In the genomic region with DNA sequence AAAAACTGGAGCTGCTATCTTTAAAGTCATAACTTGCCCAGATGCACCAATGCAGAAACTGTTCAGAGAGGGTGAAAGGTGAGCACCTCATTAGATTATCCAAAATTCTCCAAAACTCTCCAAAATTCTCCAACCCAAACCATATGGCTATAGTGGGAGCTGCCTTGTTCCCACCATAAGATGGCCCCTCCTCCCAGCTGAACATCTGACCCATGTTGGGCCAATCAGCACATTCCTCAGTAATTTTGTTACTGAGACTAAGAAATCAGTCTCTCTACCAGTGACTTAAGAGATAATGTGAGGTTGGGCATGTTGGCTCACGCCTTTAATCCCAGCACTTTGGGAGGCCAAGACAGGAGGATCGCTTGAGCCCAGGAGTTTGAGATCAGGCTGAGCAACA, we compare ENCODE assay signal across 21 cellular contexts. TPM values are rescaled to one million over a fixed set of nuclear protein-coding genes. Genes with fewer than 3 reads are reported as not detected.
DNase-seq lines count a peak whose midpoint lies in the region; ATAC-seq, FAIRE-seq and TF ChIP-seq lines count a peak whose summit lies in the region.
"Had no signal": no experiment of that assay in that cellular context is flagged by ENCODE, and none has a peak within 500 bp of the region (broad histone marks: within the 10 kb centered on the region; RNA-seq: fewer than 3 reads in every experiment).

No MANE protein-coding gene starts in this region.

- no peak overlapping the region for H3K4me3 Mint-ChIP-seq in nephron progenitor cell
- H3K4me3 Mint-ChIP-seq: CD4-positive, alpha-beta memory T cell had no signal

- H2AK9ac ChIP-seq in IMR-90 (replicated peaks; ENCODE audit: low read depth, low read length, poor library complexity), result no peak overlapping the region

- no peak for TF ChIP-seq RAD21 in IMR-90 (IDR thresholded peaks at IDR 0.05; ENCODE audit: low read length)
- no peak for TF ChIP-seq RAD21 in H1 (IDR thresholded peaks at IDR 0.05 in 1 of 2, conservative IDR thresholded peaks at IDR 0.05 in 1 of 2; ENCODE audit: low read depth in 2 of 2, low read length in 2 of 2)

- H4K8ac ChIP-seq in IMR-90 (ENCODE audit: low read depth in 2 of 2, low read length in 2 of 2) (no peak overlapping the region), H1 (ENCODE audit: extremely low read depth, insufficient read depth, low read length) (no peak overlapping the region)

- H3K23ac ChIP-seq in IMR-90 (ENCODE audit: low read depth, low read length), result no peak overlapping the region
- no peak overlapping the region for H3K23ac ChIP-seq in H1 (ENCODE audit: insufficient read length)

- no peak overlapping the region for H2BK20ac ChIP-seq in IMR-90 (ENCODE audit: low read depth, low read length)
- no peak overlapping the region for H2BK20ac ChIP-seq in H1 (ENCODE audit: low read length)

- no TSS peak for BruUV-seq in IMR-90 (replicated peaks; lab: Mats Ljungman, UMichigan)

- H4K5ac ChIP-seq in IMR-90 (ENCODE audit: low read depth, low read length) (no peak overlapping the region), H1 (ENCODE audit: insufficient read length, low read depth, low read length) (no peak overlapping the region)

- no peaks in the 10 kb centered on the region for H3K27me3 ChIP-seq in IMR-90 (ENCODE audit: control insufficient read depth, insufficient read depth, low read length)
- no peaks in the 10 kb centered on the region for H3K27me3 ChIP-seq in H1 (replicated peaks in 1 of 4; ENCODE audit: control insufficient read depth in 3 of 4, extremely low read depth in 1 of 4, insufficient read depth in 3 of 4, low read length in 3 of 4)
- peaks cover 14% of the 10 kb centered on the region for H3K27me3 ChIP-seq in foreskin keratinocyte

- H3K4me3 ChIP-seq in IMR-90 (ENCODE audit: insufficient read depth, low read depth, low read length) (no peak overlapping the region), H1 (ENCODE audit: extremely low read depth in 1 of 4, insufficient read depth in 2 of 4, low read depth in 3 of 4, low read length in 4 of 4) (no peak overlapping the region)
- H3K4me3 ChIP-seq: GM23248, HAP-1 had no signal

- no peak for TF ChIP-seq EP300 in H1 (IDR thresholded peaks at IDR 0.05; ENCODE audit: borderline replicate concordance in 1 of 2, low read depth in 2 of 2, low read length in 2 of 2)

- H2AK5ac ChIP-seq in IMR-90 (ENCODE audit: low read depth, low read length) (no peak overlapping the region), H1 (ENCODE audit: low read depth, low read length) (no peak overlapping the region)

- TF ChIP-seq CTCF in IMR-90 (conservative IDR thresholded peaks at IDR 0.05; ENCODE audit: low read depth, low read length), result no peak
- TF ChIP-seq CTCF in H1 (IDR thresholded peaks at IDR 0.05; ENCODE audit: control extremely low read depth in 1 of 3, insufficient read depth in 1 of 3, low read depth in 1 of 3, low read length in 3 of 3), result no peak
- TF ChIP-seq CTCF in nephron progenitor cell (IDR thresholded peaks at IDR 0.05), result no peak
- TF ChIP-seq CTCF in foreskin keratinocyte (conservative IDR thresholded peaks at IDR 0.05), result no peak

- WGBS in IMR-90 (ENCODE audit: extremely low coverage in 2 of 2, insufficient read length in 1 of 2), 2 experiments, result no CpG with 5 or more reads among the region's 2 CpGs
- WGBS in H1 (ENCODE audit: extremely low coverage in 1 of 2, insufficient coverage in 1 of 2, insufficient read length in 1 of 2, insufficient replicate concordance in 2 of 2, low coverage in 1 of 2, low lambda C conversion rate in 2 of 2, missing lambda C conversion rate in 1 of 2), 2 experiments, result 90% methylated on average over 2 of the region's 2 CpGs; no CpG with 5 or more reads in 1 of the 2 experiments

- no peaks in the 10 kb centered on the region for H3K27me3 Mint-ChIP-seq in nephron progenitor cell (ENCODE audit: low read depth, poor library complexity)

- H2BK5ac ChIP-seq in IMR-90 (ENCODE audit: low read depth, low read length, poor library complexity, severe bottlenecking) (no peak overlapping the region), H1 (ENCODE audit: low read depth, low read length) (no peak overlapping the region)

- no peak overlapping the region for H4K91ac ChIP-seq in IMR-90 (ENCODE audit: insufficient read depth, low read depth, low read length)
- H4K91ac ChIP-seq in H1 (replicated peaks; ENCODE audit: insufficient read length, low read length), result no peak overlapping the region

- no peak overlapping the region for H2AFZ ChIP-seq in IMR-90 (replicated peaks; ENCODE audit: low read length, poor library complexity)
- no peak overlapping the region for H2AFZ ChIP-seq in H1 (ENCODE audit: low read length)
- H2AFZ ChIP-seq: GM23248 had no signal

- H3K9ac ChIP-seq in IMR-90 (ENCODE audit: low read depth, low read length) (no peak overlapping the region), H1 (replicated peaks in 1 of 4; ENCODE audit: extremely low read depth in 1 of 4, low read depth in 3 of 4, low read length in 3 of 4) (no peak overlapping the region)
- H3K9ac ChIP-seq: GM23248 had no signal

- peaks cover 14% of the 10 kb centered on the region for H3K4me1 Mint-ChIP-seq in nephron progenitor cell
- H3K4me1 Mint-ChIP-seq: CD4-positive, alpha-beta memory T cell had no signal

- no peak overlapping the region for H3K56ac ChIP-seq in IMR-90 (ENCODE audit: extremely low read depth, insufficient read depth, low read length)
- no peak overlapping the region for H3K56ac ChIP-seq in H1 (replicated peaks; ENCODE audit: insufficient read length, low read depth, low read length)

- H3K4me2 ChIP-seq in IMR-90 (ENCODE audit: low read depth, low read length) (no peak overlapping the region), H1 (ENCODE audit: insufficient read depth in 1 of 2, low read depth in 2 of 2, low read length in 2 of 2) (no peak overlapping the region)

- no peak overlapping the region for H2BK15ac ChIP-seq in IMR-90 (ENCODE audit: low read depth, low read length)
- no peak overlapping the region for H2BK15ac ChIP-seq in H1 (ENCODE audit: low read length)

- H2BK120ac ChIP-seq in IMR-90 (ENCODE audit: low read depth, low read length), result no peak overlapping the region
- H2BK120ac ChIP-seq in H1 (replicated peaks; ENCODE audit: low read depth, low read length), result no peak overlapping the region

- CTCF ChIA-PET in IMR-90 (lab: Yijun Ruan, JAX), result no interaction called here
- CTCF ChIA-PET in H1 (lab: Charles Lee; ENCODE audit: partially characterized antibody), result interaction anchor here (1.3 to 2.2 kb wide), 2 partner anchors 16 to 258 kb away, joined by 4 to 13 read pairs; no protein-coding TSS in a partner anchor

- peaks cover 7% of the 10 kb centered on the region for H3K36me3 ChIP-seq in IMR-90 (ENCODE audit: control insufficient read depth, insufficient read depth, low read length)
- H3K36me3 ChIP-seq in H1 (ENCODE audit: control insufficient read depth in 2 of 4, insufficient read depth in 4 of 4, low read length in 3 of 4), result no peaks in the 10 kb centered on the region
- H3K36me3 ChIP-seq: HAP-1 had no signal

- dilution Hi-C loops in IMR-90 (cut with HindIII; ENCODE audit: low sequenced_read_pairs, unreplicated experiment), result no loop called here

- TF ChIP-seq POLR2A in IMR-90 (IDR thresholded peaks at IDR 0.05; ENCODE audit: low read depth, low read length), result no peak
- TF ChIP-seq POLR2A in H1 (IDR thresholded peaks at IDR 0.05; ENCODE audit: control extremely low read depth in 1 of 2, low read depth in 2 of 2, low read length in 2 of 2), result no peak

- H3K18ac ChIP-seq in IMR-90 (ENCODE audit: low read depth, low read length), result no peak overlapping the region
- no peak overlapping the region for H3K18ac ChIP-seq in H1 (ENCODE audit: extremely low read depth, low read length)

- ATAC-seq in IMR-90 (ENCODE audit: low read depth) (no peak), foreskin keratinocyte (no peak), HG03039 (IDR thresholded peaks at IDR 0.05; ENCODE audit: unreplicated experiment) (no peak)

- H3K9me3 ChIP-seq in IMR-90 (ENCODE audit: control insufficient read depth, insufficient read depth, low read length), result no peaks in the 10 kb centered on the region
- no peaks in the 10 kb centered on the region for H3K9me3 ChIP-seq in H1 (ENCODE audit: insufficient read depth in 2 of 2, low read depth in 1 of 2, low read length in 1 of 2)
- H3K9me3 ChIP-seq: HAP-1 had no signal

- H3K4ac ChIP-seq in IMR-90 (ENCODE audit: low read depth, low read length) (no peak overlapping the region), H1 (replicated peaks; ENCODE audit: insufficient read length, low read depth, low read length) (no peak overlapping the region)

- H3K79me2 ChIP-seq in H1 (ENCODE audit: control insufficient read depth in 1 of 2, insufficient read depth in 2 of 2, low read length in 2 of 2), result no peaks in the 10 kb centered on the region

- no peaks in the 10 kb centered on the region for H3K79me1 ChIP-seq in IMR-90 (ENCODE audit: low read depth in 1 of 2, low read length in 2 of 2)
- no peaks in the 10 kb centered on the region for H3K79me1 ChIP-seq in H1 (ENCODE audit: low read depth, low read length)

- no peak overlapping the region for H2BK12ac ChIP-seq in H1 (ENCODE audit: low read depth, low read length)

- intact Hi-C loops in IMR-90 (cut with micrococcal nuclease), result no loop called here

- no peak for FAIRE-seq in H1 (lab: Jason Lieb, UNC)
- FAIRE-seq: GM12891, GM18507, H54 had no signal

- H3K9me1 ChIP-seq in IMR-90 (ENCODE audit: insufficient read depth, low read length), result no peaks in the 10 kb centered on the region

- POLR2A ChIA-PET in IMR-90 (lab: Charles Lee; ENCODE audit: unreplicated experiment) (no interaction called here), H1 (lab: Charles Lee; ENCODE audit: partially characterized antibody) (interaction anchor here (0.8 kb wide), 1 partner anchor 11 kb away, joined by 4 read pairs; no protein-coding TSS in a partner anchor)

- no peak for DNase-seq in IMR-90
- DNase-seq in H1 (ENCODE audit: low read depth in 1 of 2, low spot score in 2 of 2), result no peak
- DNase-seq in nephron progenitor cell, result no peak
- no peak for DNase-seq in foreskin keratinocyte
- no peak for DNase-seq in stimulated activated CD4-positive, alpha-beta T cell treated with anti-CD3 and anti-CD28 coated beads, Interleukin-2, amount 100 ng/mL, for 24 hours
- DNase-seq: C1 segment of cervical spinal cord; Calu3; CD4-positive, alpha-beta memory T cell; COR-L47; DMS53; DMS79 treated with DMSO at 0.1 percent for 48 hours; GF-D8; GM23248 had no signal

- H3K27ac ChIP-seq in IMR-90 (ENCODE audit: insufficient read depth, low read length) (no peak overlapping the region), H1 (ENCODE audit: low read depth, low read length) (no peak overlapping the region), foreskin keratinocyte (no peak overlapping the region)
- H3K27ac ChIP-seq: GM23248 had no signal

- H4K20me1 ChIP-seq in IMR-90 (ENCODE audit: insufficient read depth, low read length) (no peaks in the 10 kb centered on the region), H1 (replicated peaks in 1 of 2; ENCODE audit: control insufficient read depth in 1 of 2, insufficient read depth in 2 of 2, low read length in 2 of 2) (no peaks in the 10 kb centered on the region)

- H3K23me2 ChIP-seq in H1 (ENCODE audit: low read depth, low read length), result no peaks in the 10 kb centered on the region

- no peak overlapping the region for H3K14ac ChIP-seq in IMR-90 (replicated peaks; ENCODE audit: low read depth, low read length)
- no peak overlapping the region for H3K14ac ChIP-seq in H1 (ENCODE audit: insufficient read length)

- H3K4me1 ChIP-seq in IMR-90 (ENCODE audit: control insufficient read depth, insufficient read depth, low read length) (no peaks in the 10 kb centered on the region), H1 (replicated peaks in 1 of 4; ENCODE audit: control insufficient read depth in 3 of 4, insufficient read depth in 4 of 4, low read length in 3 of 4) (no peaks in the 10 kb centered on the region), foreskin keratinocyte (no peaks in the 10 kb centered on the region)
- H3K4me1 ChIP-seq: HAP-1 had no signal

- no peaks in the 10 kb centered on the region for H3K36me3 Mint-ChIP-seq in nephron progenitor cell (ENCODE audit: low read depth)
- H3K36me3 Mint-ChIP-seq: CD4-positive, alpha-beta memory T cell had no signal

- peak overlapping the region; percentile 19 for H3K27ac Mint-ChIP-seq in nephron progenitor cell
- H3K27ac Mint-ChIP-seq: CD4-positive, alpha-beta memory T cell had no signal

- in situ Hi-C loops in IMR-90 (cut with MboI; ENCODE audit: low sequenced_read_pairs), result loop anchor here (25.0 kb wide), 1 partner anchor 595 kb away; no protein-coding TSS in a partner anchor

- H3K9me3 Mint-ChIP-seq in nephron progenitor cell, result peaks cover 4% of the 10 kb centered on the region

RNA-seq across cellular contexts. Expression of gene DPH3, which starts 32.8 kb away (rescaled TPM):
- 32.1 and 34.4 TPM in 2 replicates for total RNA-seq in IMR-90 (2012; rRNA removed)
- polyA plus RNA-seq in IMR-90 (2012; rRNA removed), result 11.4 and 12.9 TPM in 2 replicates
- 3.8 and 5.9 TPM in 2 replicates for polyA plus RNA-seq in IMR-90 (2012; cell fraction: cytosol; rRNA removed)
- polyA plus RNA-seq in IMR-90 (2012; cell fraction: nucleus; rRNA removed; ENCODE audit: low replicate concordance), result 0.71 and 4.2 TPM in 2 replicates
- 33.0 and 40.1 TPM in 2 replicates for total RNA-seq in H1 (2021; fragmentation: NEBNext Ultra II Directional; extraction: Animal tissue kit (Norgen Biotek cat#: 25700))
- polyA plus RNA-seq in H1 (2011; rRNA removed), result 5.8 and 9.8 TPM in 2 replicates
- 9.7 TPM for polyA plus RNA-seq in H1 (2011; cell fraction: cytosol; rRNA removed)
- polyA plus RNA-seq in H1 (2011; cell fraction: nucleus; rRNA removed), result 4.7 TPM
- 14.1 to 27.3 TPM (median 15.1 TPM) in 4 replicates for polyA plus RNA-seq in H1 (2012, experiment 1 of 2)
- polyA plus RNA-seq in H1 (2012, experiment 2 of 2), result 11.6 TPM
- 15.9 TPM for polyA plus RNA-seq in H1 (2013, experiment 1 of 2)
- polyA plus RNA-seq in H1 (2013, experiment 2 of 2), result 16.5 TPM
- polyA minus RNA-seq in H1 (2011; rRNA and poly(A)+ RNA removed), result 9.4 and 14.0 TPM in 2 replicates
- 8.0 TPM for polyA minus RNA-seq in H1 (2011; cell fraction: cytosol; rRNA and poly(A)+ RNA removed)
- 9.2 TPM for polyA minus RNA-seq in H1 (2011; cell fraction: nucleus; rRNA and poly(A)+ RNA removed)
- total RNA-seq in foreskin keratinocyte, result 18.5 and 20.4 TPM in 2 replicates
- 30.6 and 31.0 TPM in 2 replicates for polyA plus RNA-seq in foreskin keratinocyte

RNA-seq across cellular contexts. Expression of gene OXNAD1, which starts 33.0 kb away (rescaled TPM):
- total RNA-seq in IMR-90 (2012; rRNA removed), result 11.1 and 11.3 TPM in 2 replicates
- 5.0 and 6.2 TPM in 2 replicates for polyA plus RNA-seq in IMR-90 (2012; rRNA removed)
- 2.7 and 3.5 TPM in 2 replicates for polyA plus RNA-seq in IMR-90 (2012; cell fraction: cytosol; rRNA removed)
- 2.0 and 4.6 TPM in 2 replicates for polyA plus RNA-seq in IMR-90 (2012; cell fraction: nucleus; rRNA removed; ENCODE audit: low replicate concordance)
- total RNA-seq in H1 (2021; fragmentation: NEBNext Ultra II Directional; extraction: Animal tissue kit (Norgen Biotek cat#: 25700)), result 24.8 and 25.2 TPM in 2 replicates
- 14.6 and 14.9 TPM in 2 replicates for polyA plus RNA-seq in H1 (2011; rRNA removed)
- 19.9 TPM for polyA plus RNA-seq in H1 (2011; cell fraction: cytosol; rRNA removed)
- polyA plus RNA-seq in H1 (2011; cell fraction: nucleus; rRNA removed), result 17.0 TPM
- polyA plus RNA-seq in H1 (2012, experiment 1 of 2), result 16.0 to 21.4 TPM (median 18.1 TPM) in 4 replicates
- polyA plus RNA-seq in H1 (2012, experiment 2 of 2), result 3.8 TPM
- 12.7 TPM for polyA plus RNA-seq in H1 (2013, experiment 1 of 2)
- polyA plus RNA-seq in H1 (2013, experiment 2 of 2), result 13.0 TPM
- polyA minus RNA-seq in H1 (2011; rRNA and poly(A)+ RNA removed), result 38.5 and 46.6 TPM in 2 replicates
- 13.4 TPM for polyA minus RNA-seq in H1 (2011; cell fraction: cytosol; rRNA and poly(A)+ RNA removed)
- polyA minus RNA-seq in H1 (2011; cell fraction: nucleus; rRNA and poly(A)+ RNA removed), result 87.5 TPM
- total RNA-seq in foreskin keratinocyte, result 13.3 and 14.9 TPM in 2 replicates
- 7.9 and 10.2 TPM in 2 replicates for polyA plus RNA-seq in foreskin keratinocyte

RNA-seq across cellular contexts. Expression of gene GALNT15, which starts 57.5 kb away (rescaled TPM):
- total RNA-seq in IMR-90 (2012; rRNA removed) (14.7 and 19.7 TPM in 2 replicates), foreskin keratinocyte (not detected in 2 replicates)
- polyA plus RNA-seq in IMR-90 (2012; rRNA removed) (11.0 and 12.8 TPM in 2 replicates), H1 (2011; rRNA removed) (0.02 TPM in 1 of 2 replicates, not detected in the other), foreskin keratinocyte (not detected in 2 replicates)
- polyA plus RNA-seq in IMR-90 (2012; cell fraction: cytosol; rRNA removed), result 8.5 and 15.7 TPM in 2 replicates
- 7.3 and 8.8 TPM in 2 replicates for polyA plus RNA-seq in IMR-90 (2012; cell fraction: nucleus; rRNA removed; ENCODE audit: low replicate concordance)
- total RNA-seq in H1 (2021; fragmentation: NEBNext Ultra II Directional; extraction: Animal tissue kit (Norgen Biotek cat#: 25700)), result not detected in 2 replicates
- polyA plus RNA-seq in H1 (2011; cell fraction: cytosol; rRNA removed), result not detected
- polyA plus RNA-seq in H1 (2011; cell fraction: nucleus; rRNA removed), result 0.30 TPM
- polyA plus RNA-seq in H1 (2012, experiment 1 of 2), result not detected in 4 replicates
- not detected for polyA plus RNA-seq in H1 (2012, experiment 2 of 2)
- not detected for polyA plus RNA-seq in H1 (2013, experiment 1 of 2)
- 0.04 TPM for polyA plus RNA-seq in H1 (2013, experiment 2 of 2)
- polyA minus RNA-seq in H1 (2011; rRNA and poly(A)+ RNA removed), result 0.06 and 0.12 TPM in 2 replicates
- polyA minus RNA-seq in H1 (2011; cell fraction: cytosol; rRNA and poly(A)+ RNA removed), result not detected
- polyA minus RNA-seq in H1 (2011; cell fraction: nucleus; rRNA and poly(A)+ RNA removed), result not detected
- total RNA-seq: A172; A673; Calu3; CD4-positive, alpha-beta memory T cell; G401 had no signal
- polyA plus RNA-seq: CD4-positive, alpha-beta memory T cell had no signal

Comparison
In these comparisons a context has a peak if more than half of its experiments do, and no peak if none do; other contexts are left out.
1. RNA of gene GALNT15, which starts 57.5 kb away (total RNA-seq): 14.7 to 19.7 TPM in IMR-90; not detected in H1 and not detected in foreskin keratinocyte; every median in the first group is over 10 times any median in the second.